8 cellular contexts compared by ENCODE assay signal in genomic region chr11:125062196-125062930, GRCh38. TPM values are rescaled to one million over a fixed set of nuclear protein-coding genes. Genes with fewer than 3 reads are reported as not detected.
DNase-seq lines count a peak whose midpoint lies in the region; ATAC-seq, FAIRE-seq and TF ChIP-seq lines count a peak whose summit lies in the region.

No MANE protein-coding gene starts in this region.

- no peak for FAIRE-seq in kidney (lab: Jason Lieb, UNC)

- peak overlapping the region; percentile 61 for H3K4me3 Mint-ChIP-seq in activated naive CD4-positive, alpha-beta T cell treated with anti-CD3 and anti-CD28 coated beads for 36 hours
- peak overlapping the region; percentile 76 for H3K4me3 Mint-ChIP-seq in activated naive CD8-positive, alpha-beta T cell treated with anti-CD3 and anti-CD28 coated beads for 36 hours

- peak overlapping the region in 1 of 2 donors; percentile 57 for H3K9ac ChIP-seq in kidney (ENCODE audit: low read length in 2 of 2)

- H3K27ac Mint-ChIP-seq in activated naive CD4-positive, alpha-beta T cell treated with anti-CD3 and anti-CD28 coated beads for 36 hours: no peak overlapping the region
- no peak overlapping the region for H3K27ac Mint-ChIP-seq in activated naive CD8-positive, alpha-beta T cell treated with anti-CD3 and anti-CD28 coated beads for 36 hours

- DNase-seq in activated naive CD4-positive, alpha-beta T cell treated with anti-CD3 and anti-CD28 coated beads for 36 hours: no peak
- DNase-seq in activated naive CD4-positive, alpha-beta T cell treated with Interleukin-2 at 50 U/mL for 16 hours: no peak
- DNase-seq in activated naive CD8-positive, alpha-beta T cell treated with anti-CD3 and anti-CD28 coated beads for 36 hours: no peak
- peak; percentile 15 for DNase-seq in kidney
- DNase-seq in substantia nigra (lab: John Stamatoyannopoulos, UW): no peak
- DNase-seq in middle frontal gyrus (ENCODE audit: extremely low spot score, low spot score): no peak
- no peak for DNase-seq in NCI-H187 (lab: John Stamatoyannopoulos, UW)

- H3K27ac ChIP-seq in kidney (ENCODE audit: low read depth in 2 of 2, low read length in 2 of 2): peak overlapping the region in 1 of 2 donors; percentile 45
- H3K27ac ChIP-seq in substantia nigra (ENCODE audit: low read depth, low read length, poor library complexity, severe bottlenecking): peak overlapping the region; percentile 56

- peaks cover 6% of the 10 kb centered on the region for H3K4me1 Mint-ChIP-seq in activated naive CD4-positive, alpha-beta T cell treated with anti-CD3 and anti-CD28 coated beads for 36 hours (ENCODE audit: low read depth)
- peaks cover 12% of the 10 kb centered on the region for H3K4me1 Mint-ChIP-seq in activated naive CD8-positive, alpha-beta T cell treated with anti-CD3 and anti-CD28 coated beads for 36 hours

- H3K36me3 Mint-ChIP-seq in activated naive CD4-positive, alpha-beta T cell treated with anti-CD3 and anti-CD28 coated beads for 36 hours (ENCODE audit: low read depth): no peaks in the 10 kb centered on the region
- no peaks in the 10 kb centered on the region for H3K36me3 Mint-ChIP-seq in activated naive CD8-positive, alpha-beta T cell treated with anti-CD3 and anti-CD28 coated beads for 36 hours

- H3K9me3 ChIP-seq in kidney (ENCODE audit: control insufficient read depth in 1 of 2, low read length in 2 of 2): no peaks in the 10 kb centered on the region

- ATAC-seq in HG03025 (IDR thresholded peaks at IDR 0.05; ENCODE audit: low FRiP score, unreplicated experiment): no peak

- H3K4me1 ChIP-seq in kidney (ENCODE audit: control insufficient read depth in 1 of 2, insufficient read depth in 1 of 2, low read depth in 1 of 2, low read length in 2 of 2): peaks cover 0 to 5% of the 10 kb centered on the region in 2 donors

- CTCF ChIA-PET in activated naive CD4-positive, alpha-beta T cell treated with anti-CD3 and anti-CD28 coated beads for 36 hours (lab: Charles Lee): no interaction called here

- TF ChIP-seq CTCF in kidney (IDR thresholded peaks at IDR 0.05; ENCODE audit: borderline replicate concordance, extremely low read depth, insufficient read depth): no peak

- H3K27me3 Mint-ChIP-seq in activated naive CD4-positive, alpha-beta T cell treated with anti-CD3 and anti-CD28 coated beads for 36 hours (ENCODE audit: low read depth): peaks cover 40% of the 10 kb centered on the region
- H3K27me3 Mint-ChIP-seq in activated naive CD8-positive, alpha-beta T cell treated with anti-CD3 and anti-CD28 coated beads for 36 hours: peaks cover 53% of the 10 kb centered on the region

- intact Hi-C loops in activated naive CD4-positive, alpha-beta T cell treated with anti-CD3 and anti-CD28 coated beads for 36 hours (cut with micrococcal nuclease): loop anchor here (5.0 kb wide), 1 partner anchor 50 kb away; the partner anchor contains the start of gene TMEM218
- intact Hi-C loops in kidney (cut with DNase I): no loop called here

- H3K4me3 ChIP-seq in kidney (ENCODE audit: low read length in 2 of 2): peak overlapping the region; percentile 70 to 74

- H3K9me3 Mint-ChIP-seq in activated naive CD4-positive, alpha-beta T cell treated with anti-CD3 and anti-CD28 coated beads for 36 hours: no peaks in the 10 kb centered on the region
- H3K9me3 Mint-ChIP-seq in activated naive CD8-positive, alpha-beta T cell treated with anti-CD3 and anti-CD28 coated beads for 36 hours: no peaks in the 10 kb centered on the region

- no peaks in the 10 kb centered on the region for H3K36me3 ChIP-seq in kidney (ENCODE audit: control insufficient read depth in 1 of 2, insufficient read depth in 2 of 2, low read length in 2 of 2)

RNA-seq across cellular contexts. Expression of gene SLC37A2, which starts 0.7 kb away (rescaled TPM):
- total RNA-seq in activated naive CD4-positive, alpha-beta T cell treated with anti-CD3 and anti-CD28 coated beads for 36 hours: under 1 TPM; 0.57 to 0.67 TPM
- total RNA-seq in activated naive CD8-positive, alpha-beta T cell treated with anti-CD3 and anti-CD28 coated beads for 36 hours: under 1 TPM; 0.47 to 0.50 TPM
- total RNA-seq in kidney: 6.1 TPM
- 0.82 TPM for polyA plus RNA-seq in kidney (ENCODE audit: insufficient read depth, low read depth, low replicate concordance)

RNA-seq across cellular contexts. Expression of gene TMEM218, which starts 49.1 kb away (rescaled TPM):
- 10 to 100 TPM; 11.5 to 12.6 TPM for total RNA-seq in activated naive CD4-positive, alpha-beta T cell treated with anti-CD3 and anti-CD28 coated beads for 36 hours
- 10 to 100 TPM; 16.6 to 18.1 TPM for total RNA-seq in activated naive CD8-positive, alpha-beta T cell treated with anti-CD3 and anti-CD28 coated beads for 36 hours
- total RNA-seq in kidney: 22.9 TPM
- 33.4 TPM for polyA plus RNA-seq in kidney (ENCODE audit: insufficient read depth, low read depth, low replicate concordance)
